1 cellular context compared by ENCODE assay signal in the genomic region with DNA sequence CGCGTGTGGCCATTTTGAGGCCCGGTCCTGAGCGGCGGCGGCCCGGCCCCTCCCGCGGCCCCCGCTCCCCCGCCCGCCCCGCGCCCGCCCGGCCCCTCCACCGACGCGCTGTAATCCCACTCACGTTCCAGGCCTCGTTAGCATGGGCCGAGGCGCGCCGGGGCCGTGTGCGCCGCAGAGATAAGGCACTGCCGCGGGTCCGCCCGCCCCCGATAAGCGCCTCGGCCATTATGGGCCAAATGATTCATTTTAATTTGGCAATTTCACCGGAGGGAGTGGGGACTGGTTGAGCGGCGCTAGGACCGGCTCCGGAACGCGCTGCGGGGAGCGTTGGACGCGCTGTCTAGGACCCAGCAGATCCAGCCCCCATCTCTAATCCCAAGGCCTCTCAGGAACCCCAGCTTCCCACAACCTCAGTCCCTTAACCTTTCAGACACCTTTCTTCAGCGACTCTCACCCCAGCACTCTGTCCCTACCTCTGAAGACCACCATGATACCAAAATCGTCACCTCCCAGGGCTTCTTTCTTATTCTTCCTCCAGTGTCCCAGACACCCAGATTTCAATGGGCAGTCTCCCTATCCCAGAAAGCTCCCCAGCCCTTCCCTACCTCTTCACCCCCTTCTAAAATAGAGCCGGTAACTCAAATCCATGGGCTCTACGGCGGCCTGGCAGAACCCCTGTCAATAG.
TF ChIP-seq lines count a peak whose summit lies in the region.

Gene TAL1, minus strand, starts transcription at position 39 of the 688 bp plus-strand sequence. CDS start 6,337 bp downstream, outside the sequence.

TF ChIP-seq in K562, 482 proteins besides CTCF, POLR2A, EP300 and RAD21 (continued from another document and continues in another):
- TF ChIP-seq MTA1 (IDR thresholded peaks at IDR 0.05; ENCODE audit: borderline replicate concordance) (peak; percentile 77), ZNF384 (IDR thresholded peaks at IDR 0.05; ENCODE audit: low read depth, low read length) (no peak), ELF1 (tag; IDR thresholded peaks at IDR 0.05) (peak; percentile 56; the same call in 1 of the 2 replicates), SMAD1 (IDR thresholded peaks at IDR 0.05; ENCODE audit: low read depth, low read length, partially characterized antibody) (peak; percentile 91), ZBTB5 (IDR thresholded peaks at IDR 0.05) (no peak), CHD4 (IDR thresholded peaks at IDR 0.05; ENCODE audit: insufficient read depth, insufficient replicate concordance, low read depth, low read length, poor library complexity, severe bottlenecking) (no peak), ZNF780A (CRISPR knock-in tag; IDR thresholded peaks at IDR 0.05) (no peak), SIRT6 (IDR thresholded peaks at IDR 0.05; ENCODE audit: low read depth, low read length) (no peak), STAG1 (CRISPR knock-in tag; IDR thresholded peaks at IDR 0.05; ENCODE audit: borderline replicate concordance) (no peak), TGIF2 (CRISPR knock-in tag; IDR thresholded peaks at IDR 0.05) (0 out of 2 replicates have a peak, but pooled peaks have one; percentile 21), BCL6 (CRISPR knock-in tag; IDR thresholded peaks at IDR 0.05) (0 out of 2 replicates have a peak, but pooled peaks have one; percentile 61), RERE (CRISPR knock-in tag; IDR thresholded peaks at IDR 0.05; ENCODE audit: borderline replicate concordance) (no peak), TAL1 (IDR thresholded peaks at IDR 0.05) (peak; percentile 99), IRF2 (CRISPR knock-in tag; IDR thresholded peaks at IDR 0.05) (no peak), ZNF778 (CRISPR knock-in tag; IDR thresholded peaks at IDR 0.05) (no peak), ERF (CRISPR knock-in tag; IDR thresholded peaks at IDR 0.05) (no peak), GATAD2B (IDR thresholded peaks at IDR 0.05; ENCODE audit: borderline replicate concordance) (peak; percentile 99), MYBL2 (IDR thresholded peaks at IDR 0.05; ENCODE audit: low read depth) (no peak), MYBL2 (CRISPR knock-in tag; IDR thresholded peaks at IDR 0.05; ENCODE audit: borderline replicate concordance) (no peak), NFXL1 (CRISPR knock-in tag; IDR thresholded peaks at IDR 0.05) (no peak), CBX5 (IDR thresholded peaks at IDR 0.05; ENCODE audit: borderline replicate concordance, low read depth) (no peak; the same call in 1 of the 2 replicates), ADNP (tag; IDR thresholded peaks at IDR 0.05) (no peak), YY1 (IDR thresholded peaks at IDR 0.05; ENCODE audit: borderline replicate concordance in 1 of 3, control insufficient read depth in 1 of 3, extremely low read depth in 1 of 3, insufficient read depth in 3 of 3, insufficient read length in 1 of 3, insufficient replicate concordance in 2 of 3, low read depth in 1 of 3, low read length in 2 of 3) (peak; percentile 58 to 91 (median 86)), MCM2 (IDR thresholded peaks at IDR 0.05; ENCODE audit: low read depth) (no peak), TAF15 (IDR thresholded peaks at IDR 0.05; ENCODE audit: low read depth, low read length) (no peak), RFX1 (IDR thresholded peaks at IDR 0.05) (no peak), RFX5 (IDR thresholded peaks at IDR 0.05; ENCODE audit: low read depth, low read length) (no peak), ESRRB (CRISPR knock-in tag; IDR thresholded peaks at IDR 0.05; ENCODE audit: borderline replicate concordance) (no peak), PHTF2 (CRISPR knock-in tag; IDR thresholded peaks at IDR 0.05) (no peak), KLF1 (tag; IDR thresholded peaks at IDR 0.05) (peak; percentile 62; the same call in 1 of the 2 replicates), ATF3 (IDR thresholded peaks at IDR 0.05) (no peak), ATF3 (CRISPR knock-in tag; conservative IDR thresholded peaks at IDR 0.05) (peak; percentile 58; the same call in 1 of the 2 replicates), SMC3 (conservative IDR thresholded peaks at IDR 0.05; ENCODE audit: insufficient read depth, low read depth, low read length) (no peak), ZNF146 (CRISPR knock-in tag; IDR thresholded peaks at IDR 0.05; ENCODE audit: unreplicated experiment) (no peak), STAT5A (IDR thresholded peaks at IDR 0.05; ENCODE audit: borderline replicate concordance, low read length) (peak; percentile 93), GTF3C2 (IDR thresholded peaks at IDR 0.05; ENCODE audit: borderline replicate concordance, extremely low read depth, insufficient read length) (no peak), MTA2 (IDR thresholded peaks at IDR 0.05; ENCODE audit: low read depth) (peak; percentile 98), TAF1 (IDR thresholded peaks at IDR 0.05; ENCODE audit: control insufficient read depth, extremely low read depth, insufficient read depth, low read length, severe bottlenecking) (peak; percentile 76), FOXA1 (IDR thresholded peaks at IDR 0.05; ENCODE audit: borderline replicate concordance) (no peak), RBM14 (IDR thresholded peaks at IDR 0.05; ENCODE audit: borderline replicate concordance, insufficient read depth, low read depth, low read length) (no peak), MYNN (IDR thresholded peaks at IDR 0.05) (peak; percentile 74), MYNN (CRISPR knock-in tag; IDR thresholded peaks at IDR 0.05) (no peak), POLR2AphosphoS5 (IDR thresholded peaks at IDR 0.05; ENCODE audit: control insufficient read depth, insufficient read depth, low read depth, low read length) (peak; percentile 96), ZNF133 (CRISPR knock-in tag; IDR thresholded peaks at IDR 0.05) (no peak), ZNF324 (CRISPR knock-in tag; IDR thresholded peaks at IDR 0.05) (no peak), ZFP30 (CRISPR knock-in tag; IDR thresholded peaks at IDR 0.05; ENCODE audit: borderline replicate concordance) (no peak), SETDB1 (IDR thresholded peaks at IDR 0.05; ENCODE audit: low read length) (peak; percentile 56)
- TF ChIP-seq, protein P1, sequence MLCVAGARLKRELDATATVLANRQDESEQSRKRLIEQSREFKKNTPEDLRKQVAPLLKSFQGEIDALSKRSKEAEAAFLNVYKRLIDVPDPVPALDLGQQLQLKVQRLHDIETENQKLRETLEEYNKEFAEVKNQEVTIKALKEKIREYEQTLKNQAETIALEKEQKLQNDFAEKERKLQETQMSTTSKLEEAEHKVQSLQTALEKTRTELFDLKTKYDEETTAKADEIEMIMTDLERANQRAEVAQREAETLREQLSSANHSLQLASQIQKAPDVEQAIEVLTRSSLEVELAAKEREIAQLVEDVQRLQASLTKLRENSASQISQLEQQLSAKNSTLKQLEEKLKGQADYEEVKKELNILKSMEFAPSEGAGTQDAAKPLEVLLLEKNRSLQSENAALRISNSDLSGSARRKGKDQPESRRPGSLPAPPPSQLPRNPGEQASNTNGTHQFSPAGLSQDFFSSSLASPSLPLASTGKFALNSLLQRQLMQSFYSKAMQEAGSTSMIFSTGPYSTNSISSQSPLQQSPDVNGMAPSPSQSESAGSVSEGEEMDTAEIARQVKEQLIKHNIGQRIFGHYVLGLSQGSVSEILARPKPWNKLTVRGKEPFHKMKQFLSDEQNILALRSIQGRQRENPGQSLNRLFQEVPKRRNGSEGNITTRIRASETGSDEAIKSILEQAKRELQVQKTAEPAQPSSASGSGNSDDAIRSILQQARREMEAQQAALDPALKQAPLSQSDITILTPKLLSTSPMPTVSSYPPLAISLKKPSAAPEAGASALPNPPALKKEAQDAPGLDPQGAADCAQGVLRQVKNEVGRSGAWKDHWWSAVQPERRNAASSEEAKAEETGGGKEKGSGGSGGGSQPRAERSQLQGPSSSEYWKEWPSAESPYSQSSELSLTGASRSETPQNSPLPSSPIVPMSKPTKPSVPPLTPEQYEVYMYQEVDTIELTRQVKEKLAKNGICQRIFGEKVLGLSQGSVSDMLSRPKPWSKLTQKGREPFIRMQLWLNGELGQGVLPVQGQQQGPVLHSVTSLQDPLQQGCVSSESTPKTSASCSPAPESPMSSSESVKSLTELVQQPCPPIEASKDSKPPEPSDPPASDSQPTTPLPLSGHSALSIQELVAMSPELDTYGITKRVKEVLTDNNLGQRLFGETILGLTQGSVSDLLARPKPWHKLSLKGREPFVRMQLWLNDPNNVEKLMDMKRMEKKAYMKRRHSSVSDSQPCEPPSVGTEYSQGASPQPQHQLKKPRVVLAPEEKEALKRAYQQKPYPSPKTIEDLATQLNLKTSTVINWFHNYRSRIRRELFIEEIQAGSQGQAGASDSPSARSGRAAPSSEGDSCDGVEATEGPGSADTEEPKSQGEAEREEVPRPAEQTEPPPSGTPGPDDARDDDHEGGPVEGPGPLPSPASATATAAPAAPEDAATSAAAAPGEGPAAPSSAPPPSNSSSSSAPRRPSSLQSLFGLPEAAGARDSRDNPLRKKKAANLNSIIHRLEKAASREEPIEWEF (CRISPR knock-in tag; IDR thresholded peaks at IDR 0.05) = peak; percentile 91
